ENCODE assay signal across 17 cellular contexts in the genomic region with DNA sequence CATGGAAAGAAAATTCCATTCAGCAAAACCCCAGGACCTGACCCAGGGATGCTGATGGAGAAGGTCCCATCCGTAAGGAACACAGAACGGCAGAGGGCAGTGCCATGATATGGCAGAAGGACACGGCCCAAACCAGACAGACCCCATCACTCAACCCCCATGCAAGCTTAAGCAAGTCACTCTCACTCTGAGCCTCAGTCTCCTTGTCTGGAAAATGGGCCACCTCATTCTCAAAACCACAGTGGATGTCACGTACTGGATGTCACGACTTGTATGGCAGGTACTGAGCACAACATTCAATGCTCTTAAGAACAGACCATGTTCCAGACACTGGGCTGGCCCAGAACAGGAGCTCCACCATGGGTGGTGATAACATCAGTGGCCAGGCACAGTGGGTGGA.
"Had no signal": no experiment of that assay in that cellular context is flagged by ENCODE, and none has a peak within 500 bp of the region (broad histone marks: within the 10 kb centered on the region; RNA-seq: fewer than 3 reads in every experiment).

No MANE protein-coding gene starts in this region.

- H3K27ac Mint-ChIP-seq: memory B cell, mesothelial cell of epicardium, neural progenitor cell, type B pancreatic cell had no signal

- H3K4me3 ChIP-seq: left lung, lower lobe of right lung, neural progenitor cell, ovary, right atrium auricular region, thyroid gland had no signal

- H3K4me1 ChIP-seq: foreskin keratinocyte, left lung, lower lobe of right lung, neural progenitor cell, right atrium auricular region, thyroid gland had no signal

- H3K9me3 Mint-ChIP-seq: immature natural killer cell; memory B cell; mesothelial cell of epicardium; natural killer cell treated with Interleukin-12 subunit alpha and Interleukin-12 subunit beta and Interleukin-15 and Interleukin-18, amount 100 ng/mL, for 72 hours; neural progenitor cell; type B pancreatic cell had no signal

- H3K9me3 ChIP-seq: left lung, lower lobe of right lung, ovary, right atrium auricular region, thyroid gland had no signal

- H3K27me3 ChIP-seq: left lung, neural progenitor cell, ovary, right atrium auricular region, thyroid gland had no signal

- H3K27ac ChIP-seq: foreskin keratinocyte, left lung, lower lobe of right lung, neural progenitor cell, ovary, right atrium auricular region, thyroid gland had no signal

- DNase-seq: dermis blood vessel endothelial cell; foreskin keratinocyte; immature natural killer cell; left lung; lower lobe of right lung; nucleus accumbens; ovary; small intestine; stimulated activated CD4-positive, alpha-beta T cell treated with anti-CD3 and anti-CD28 coated beads, Interleukin-12 subunit alpha, Interleukin-12 subunit beta, amount 100 ng/mL, for 4 hours; stimulated activated naive CD4-positive, alpha-beta T cell treated with Interleukin-2 at 50 U/mL for 16 hours; thyroid gland had no signal

- H3K36me3 Mint-ChIP-seq: mesothelial cell of epicardium, type B pancreatic cell had no signal

- H3K9ac ChIP-seq: neural progenitor cell had no signal

- ATAC-seq: foreskin keratinocyte; left lung; lower lobe of right lung; natural killer cell treated with Interleukin-12 subunit alpha and Interleukin-12 subunit beta and Interleukin-15 and Interleukin-18, amount 100 ng/mL, for 72 hours had no signal

- H2AFZ ChIP-seq: neural progenitor cell had no signal

- H3K36me3 ChIP-seq: neural progenitor cell, ovary, right atrium auricular region had no signal

- H3K4me2 ChIP-seq: neural progenitor cell had no signal
